Comparison of ENCODE assay signal across 24 cellular contexts in the genomic region with DNA sequence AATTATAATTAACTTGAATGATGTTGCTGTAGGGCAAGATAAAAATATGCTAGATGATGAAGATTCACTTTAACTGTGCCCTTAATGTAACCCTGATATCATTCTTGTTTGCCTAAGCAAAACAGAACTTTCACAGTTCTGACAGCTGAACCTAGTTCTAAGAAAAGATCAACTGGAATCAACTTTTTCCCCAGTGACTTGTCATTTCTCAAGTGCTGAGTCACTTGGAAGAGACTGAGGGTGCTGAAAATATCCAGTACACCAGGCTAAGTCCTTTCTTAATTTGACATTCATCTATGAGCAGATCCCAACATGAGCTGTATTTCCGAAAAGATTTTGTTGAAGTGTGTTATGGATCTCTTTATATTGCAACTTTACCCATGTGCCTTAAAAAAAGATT.
DNase-seq lines count a peak whose midpoint lies in the region; ATAC-seq, FAIRE-seq and TF ChIP-seq lines count a peak whose summit lies in the region.
"Had no signal": no experiment of that assay in that cellular context is flagged by ENCODE, and none has a peak within 500 bp of the region (broad histone marks: within the 10 kb centered on the region; RNA-seq: fewer than 3 reads in every experiment).

No MANE protein-coding gene starts in this region.

- H3K27ac ChIP-seq in IMR-90 (ENCODE audit: insufficient read depth, low read length) (no peak overlapping the region), K562 (ENCODE audit: extremely low read depth, low read depth, low read length) (no peak overlapping the region), gastrocnemius medialis (peak overlapping the region; percentile 63 to 87 (median 80)), WERI-Rb-1 (no peak overlapping the region)
- H3K27ac ChIP-seq: SJCRH30 had no signal

- BruUV-seq in IMR-90 (replicated peaks; lab: Mats Ljungman, UMichigan) (no TSS peak), K562 (replicated peaks; lab: Mats Ljungman, UMichigan) (no TSS peak)

- H3K18ac ChIP-seq in IMR-90 (ENCODE audit: low read depth, low read length), result no peak overlapping the region

- H3K56ac ChIP-seq in IMR-90 (ENCODE audit: extremely low read depth, insufficient read depth, low read length), result no peak overlapping the region

- no peak for TF ChIP-seq EP300 in K562 (IDR thresholded peaks at IDR 0.05; ENCODE audit: low read length)

- no peak overlapping the region for H3K4ac ChIP-seq in IMR-90 (ENCODE audit: low read depth, low read length)

- no peak overlapping the region for H2AK5ac ChIP-seq in IMR-90 (ENCODE audit: low read depth, low read length)

- no peak for TF ChIP-seq CTCF in IMR-90 (conservative IDR thresholded peaks at IDR 0.05; ENCODE audit: low read depth, low read length)
- no peak for TF ChIP-seq CTCF in K562 (IDR thresholded peaks at IDR 0.05 in 2 of 3, conservative IDR thresholded peaks at IDR 0.05 in 1 of 3; ENCODE audit: insufficient read depth in 2 of 3, low read depth in 1 of 3, low read length in 3 of 3)
- no peak for TF ChIP-seq CTCF in foreskin fibroblast (IDR thresholded peaks at IDR 0.05; ENCODE audit: low read depth, low read length)
- TF ChIP-seq CTCF in gastrocnemius medialis (IDR thresholded peaks at IDR 0.05 in 4 of 5, conservative IDR thresholded peaks at IDR 0.05 in 1 of 5), result no peak
- TF ChIP-seq CTCF in omental fat pad (IDR thresholded peaks at IDR 0.05), result no peak
- TF ChIP-seq CTCF in WERI-Rb-1 (IDR thresholded peaks at IDR 0.05; ENCODE audit: low read depth, low read length), result no peak

- H4K5ac ChIP-seq in IMR-90 (ENCODE audit: low read depth, low read length), result no peak overlapping the region

- H2BK15ac ChIP-seq in IMR-90 (ENCODE audit: low read depth, low read length), result no peak overlapping the region

- H4K8ac ChIP-seq in IMR-90 (ENCODE audit: low read depth in 2 of 2, low read length in 2 of 2), result no peak overlapping the region

- TF ChIP-seq POLR2A in IMR-90 (IDR thresholded peaks at IDR 0.05; ENCODE audit: low read depth, low read length) (no peak), K562 (conservative IDR thresholded peaks at IDR 0.05) (no peak), gastrocnemius medialis (IDR thresholded peaks at IDR 0.05) (no peak)

- intact Hi-C loops in IMR-90 (cut with micrococcal nuclease) (no loop called here), K562 (cut with micrococcal nuclease) (no loop called here), gastrocnemius medialis (cut with DNase I; ENCODE audit: low total_unique reads) (no loop called here)

- FAIRE-seq in K562 (lab: Jason Lieb, UNC), result no peak

- H2AFZ ChIP-seq in IMR-90 (replicated peaks; ENCODE audit: low read length, poor library complexity), result no peak overlapping the region
- H2AFZ ChIP-seq in K562 (ENCODE audit: low read depth, low read length), result no peak overlapping the region
- H2AFZ ChIP-seq: GM23338 had no signal

- no peaks in the 10 kb centered on the region for H3K9me1 ChIP-seq in IMR-90 (ENCODE audit: insufficient read depth, low read length)
- H3K9me1 ChIP-seq in K562 (ENCODE audit: control insufficient read depth, insufficient read depth, low read length), result no peaks in the 10 kb centered on the region

- CTCF ChIA-PET in IMR-90 (lab: Yijun Ruan, JAX), result no interaction called here
- CTCF ChIA-PET in K562 (lab: Yijun Ruan, JAX; ENCODE audit: low intra/inter-chr PET ratio), result no interaction called here

- POLR2A ChIA-PET in IMR-90 (lab: Charles Lee; ENCODE audit: unreplicated experiment), result no interaction called here
- POLR2A ChIA-PET in K562 (lab: Yijun Ruan, JAX), result no interaction called here

- no peaks in the 10 kb centered on the region for H3K79me1 ChIP-seq in IMR-90 (ENCODE audit: low read depth in 1 of 2, low read length in 2 of 2)

- no peak overlapping the region for H3K14ac ChIP-seq in IMR-90 (replicated peaks; ENCODE audit: low read depth, low read length)

- H2AK9ac ChIP-seq in IMR-90 (replicated peaks; ENCODE audit: low read depth, low read length, poor library complexity), result no peak overlapping the region

- H2BK120ac ChIP-seq in IMR-90 (ENCODE audit: low read depth, low read length), result no peak overlapping the region

- in situ Hi-C loops in IMR-90 (cut with MboI; ENCODE audit: low sequenced_read_pairs), result no loop called here
- in situ Hi-C loops in K562 (cut with MboI), result no loop called here
- in situ Hi-C loops in gastrocnemius medialis (cut with MboI; ENCODE audit: low sequenced_read_pairs in 4 of 4), result no loop called here

- no peaks in the 10 kb centered on the region for H4K20me1 ChIP-seq in IMR-90 (ENCODE audit: insufficient read depth, low read length)
- no peaks in the 10 kb centered on the region for H4K20me1 ChIP-seq in K562 (replicated peaks; ENCODE audit: control insufficient read depth, insufficient read depth, low read length)

- no peak overlapping the region for H3K9ac ChIP-seq in IMR-90 (ENCODE audit: low read depth, low read length)
- H3K9ac ChIP-seq in K562 (ENCODE audit: insufficient read depth in 1 of 2, low read depth in 2 of 2, low read length in 2 of 2), result no peak overlapping the region

- H3K4me3 ChIP-seq in IMR-90 (ENCODE audit: insufficient read depth, low read depth, low read length) (no peak overlapping the region), K562 (no peak overlapping the region), foreskin fibroblast (ENCODE audit: low read depth in 1 of 2, low read length in 2 of 2) (no peak overlapping the region), gastrocnemius medialis (no peak overlapping the region), WERI-Rb-1 (ENCODE audit: low read depth, low read length) (no peak overlapping the region)
- H3K4me3 ChIP-seq: GM23338, lung, right lobe of liver, SJCRH30, upper lobe of left lung had no signal

- H3K9me3 ChIP-seq in IMR-90 (ENCODE audit: control insufficient read depth, insufficient read depth, low read length) (peaks cover 4% of the 10 kb centered on the region; the same call in 1 of the 2 replicates), K562 (replicated peaks; ENCODE audit: control insufficient read depth, insufficient read depth, low read depth, low read length) (no peaks in the 10 kb centered on the region), gastrocnemius medialis (no peaks in the 10 kb centered on the region), WERI-Rb-1 (ENCODE audit: severe bottlenecking) (no peaks in the 10 kb centered on the region)
- H3K9me3 ChIP-seq: BE2C, Caco-2, SJCRH30 had no signal

- H3K27me3 ChIP-seq in IMR-90 (ENCODE audit: control insufficient read depth, insufficient read depth, low read length), result no peaks in the 10 kb centered on the region
- H3K27me3 ChIP-seq in K562 (ENCODE audit: control insufficient read depth in 2 of 2, insufficient read depth in 2 of 2, low read length in 2 of 2), result no peaks in the 10 kb centered on the region
- H3K27me3 ChIP-seq in gastrocnemius medialis, result no peaks in the 10 kb centered on the region
- no peaks in the 10 kb centered on the region for H3K27me3 ChIP-seq in WERI-Rb-1 (ENCODE audit: insufficient read depth, low read depth, severe bottlenecking)
- H3K27me3 ChIP-seq: BE2C, SJCRH30, upper lobe of left lung had no signal

- no peak overlapping the region for H2BK5ac ChIP-seq in IMR-90 (ENCODE audit: low read depth, low read length, poor library complexity, severe bottlenecking)

- DNase-seq in IMR-90, result peak; percentile 6
- DNase-seq in K562 (ENCODE audit: extremely low read depth in 1 of 4, low spot score in 3 of 4), result peak in 1 of 4 experiments; percentile 20
- DNase-seq in foreskin fibroblast, result peak; percentile 20 to 55
- peak in 1 of 2 donors; percentile 30 for DNase-seq in gastrocnemius medialis
- no peak for DNase-seq in omental fat pad (ENCODE audit: low spot score)
- no peak for DNase-seq in activated CD4-positive, alpha-beta T cell treated with anti-CD3 and anti-CD28 coated beads for 4 hours
- no peak for DNase-seq in WERI-Rb-1
- DNase-seq: activated CD4-positive, alpha-beta memory T cell treated with anti-CD3 and anti-CD28 coated beads, Interleukin-2, amount 10 ng/mL, durations not matched to agents 7 days and 5 days; activated naive CD4-positive, alpha-beta T cell treated with anti-CD3 and anti-CD28 coated beads, Interleukin-2, amount 10 ng/mL, durations not matched to agents 7 days and 5 days; activated T-cell treated with anti-CD3 and anti-CD28 coated beads, Interleukin-2, amount 50 U/mL, for 24 hours; BE2C; Caco-2; Kasumi-1; NCI-H1436; NCI-H526 treated with DMSO at 0.1 percent for 48 hours; occipital lobe; right lobe of liver; SJCRH30; stimulated activated CD4-positive, alpha-beta T cell treated with anti-CD3 and anti-CD28 coated beads, Interleukin-1b, Interleukin-23, amount 100 ng/mL, for 48 hours; stimulated activated naive CD4-positive, alpha-beta T cell treated with Interleukin-2 at 50 U/mL for 16 hours; upper lobe of left lung had no signal

- H2BK20ac ChIP-seq in IMR-90 (ENCODE audit: low read depth, low read length), result no peak overlapping the region

- H3K79me2 ChIP-seq in K562 (ENCODE audit: control insufficient read depth, insufficient read depth, low read length), result no peaks in the 10 kb centered on the region

- no CpG with 5 or more reads among the region's 1 CpG for WGBS in IMR-90 (ENCODE audit: extremely low coverage in 2 of 2, insufficient read length in 1 of 2), 2 experiments
- 25% methylated on average over 1 of the region's 1 CpG for WGBS in K562 (ENCODE audit: insufficient coverage, low coverage, missing lambda C conversion rate)

- TF ChIP-seq RAD21 in IMR-90 (IDR thresholded peaks at IDR 0.05; ENCODE audit: low read length) (no peak), K562 (CRISPR knock-in tag; conservative IDR thresholded peaks at IDR 0.05 in 1 of 2, IDR thresholded peaks at IDR 0.05 in 1 of 2) (no peak)

- H4K91ac ChIP-seq in IMR-90 (ENCODE audit: insufficient read depth, low read depth, low read length), result no peak overlapping the region

- H3K4me2 ChIP-seq in IMR-90 (ENCODE audit: low read depth, low read length) (peak overlapping the region; percentile 17; the same call in 1 of the 2 replicates), K562 (ENCODE audit: insufficient read depth, low read length) (no peak overlapping the region; the same call in 1 of the 2 replicates)
- H3K4me2 ChIP-seq: GM23338 had no signal

- dilution Hi-C loops in IMR-90 (cut with HindIII; ENCODE audit: low sequenced_read_pairs, unreplicated experiment), result no loop called here

- no peaks in the 10 kb centered on the region for H3K4me1 ChIP-seq in IMR-90 (ENCODE audit: control insufficient read depth, insufficient read depth, low read length)
- H3K4me1 ChIP-seq in K562 (replicated peaks in 1 of 2; ENCODE audit: control insufficient read depth in 2 of 2, insufficient read depth in 2 of 2, low read length in 2 of 2), result no peaks in the 10 kb centered on the region
- H3K4me1 ChIP-seq in gastrocnemius medialis, result peaks cover 3 to 48% of the 10 kb centered on the region in 2 donors
- H3K4me1 ChIP-seq: BE2C, Caco-2, SJCRH30 had no signal

- no peak overlapping the region for H3K23ac ChIP-seq in IMR-90 (ENCODE audit: low read depth, low read length)

- no peaks in the 10 kb centered on the region for H3K36me3 ChIP-seq in IMR-90 (ENCODE audit: control insufficient read depth, insufficient read depth, low read length)
- no peaks in the 10 kb centered on the region for H3K36me3 ChIP-seq in K562 (ENCODE audit: control insufficient read depth, insufficient read depth, low read length)
- no peaks in the 10 kb centered on the region for H3K36me3 ChIP-seq in gastrocnemius medialis
- H3K36me3 ChIP-seq in WERI-Rb-1, result no peaks in the 10 kb centered on the region
- H3K36me3 ChIP-seq: BE2C, right lobe of liver, SJCRH30, upper lobe of left lung had no signal

- ATAC-seq in IMR-90 (ENCODE audit: low read depth) (no peak), K562 (no peak), gastrocnemius medialis (peak; percentile 78 to 83), omental fat pad (ENCODE audit: low FRiP score) (no peak), HG03135 (IDR thresholded peaks at IDR 0.05; ENCODE audit: unreplicated experiment) (no peak)
- ATAC-seq: GM23338 had no signal

Comparison
In these comparisons a context has a peak if more than half of its experiments do, and no peak if none do; other contexts are left out.
1. ATAC-seq: peak in gastrocnemius medialis (2 of 2); none in IMR-90 (single experiment), K562 (single experiment), omental fat pad (single experiment) and HG03135 (single experiment).
2. DNase-seq: peak in IMR-90 (single experiment) and foreskin fibroblast (2 of 2); none in omental fat pad (single experiment), activated CD4-positive, alpha-beta T cell treated with anti-CD3 and anti-CD28 coated beads for 4 hours (0 of 2) and WERI-Rb-1 (single experiment).
3. H3K27ac ChIP-seq: peak in gastrocnemius medialis (4 of 4); none in IMR-90 (single experiment), K562 (single experiment) and WERI-Rb-1 (single experiment).